10 cellular contexts compared by ENCODE assay signal in the genomic region with DNA sequence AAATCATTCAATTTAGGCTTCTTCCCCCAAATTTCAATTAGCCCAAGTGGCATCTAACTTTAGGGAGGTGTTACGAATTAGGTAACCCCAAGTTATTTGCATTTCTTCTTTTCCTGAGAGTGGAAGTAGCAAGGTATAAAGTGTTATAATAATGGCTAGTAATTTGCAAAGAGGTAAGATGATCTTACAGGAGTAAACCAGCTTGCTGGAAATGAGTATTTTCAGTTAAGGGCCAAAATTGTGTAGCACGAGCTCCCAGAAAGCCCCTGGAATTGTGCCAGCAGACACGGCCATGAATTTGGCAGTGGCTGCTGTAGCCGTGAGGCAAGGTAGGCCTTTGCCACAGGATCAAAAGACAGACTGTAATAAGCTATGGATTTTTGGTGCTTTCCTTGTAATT. TPM values are rescaled to one million over a fixed set of nuclear protein-coding genes. Genes with fewer than 3 reads are reported as not detected.
DNase-seq lines count a peak whose midpoint lies in the region; ATAC-seq, FAIRE-seq and TF ChIP-seq lines count a peak whose summit lies in the region.
"Had no signal": no experiment of that assay in that cellular context is flagged by ENCODE, and none has a peak within 500 bp of the region (broad histone marks: within the 10 kb centered on the region; RNA-seq: fewer than 3 reads in every experiment).

No MANE protein-coding gene starts in this region.

- H3K36me3 ChIP-seq in bronchial epithelial cell (ENCODE audit: control insufficient read depth, insufficient read depth, low read length) (no peaks in the 10 kb centered on the region), prostate gland (no peaks in the 10 kb centered on the region)

- no peak for FAIRE-seq in bronchial epithelial cell (lab: Jason Lieb, UNC)

- TF ChIP-seq CTCF in bronchial epithelial cell (IDR thresholded peaks at IDR 0.05; ENCODE audit: insufficient read depth, low read length, severe bottlenecking) (no peak), prostate gland (IDR thresholded peaks at IDR 0.05) (no peak)

- DNase-seq in NCI-H1436 (lab: John Stamatoyannopoulos, UW) (peak; percentile 26), bronchial epithelial cell (ENCODE audit: low read depth) (peak; percentile 44), prostate gland (ENCODE audit: low spot score) (peak; percentile 64)
- DNase-seq in stimulated activated CD4-positive, alpha-beta T cell treated with anti-CD3 and anti-CD28 coated beads, Interleukin-2, amount 100 ng/mL, for 24 hours = no peak
- DNase-seq in T-helper 2 cell treated with Interferon-gamma antibody and Interleukin-4, amounts not matched to agents 5 μg/mL and 100 μg/mL, for 36 hours (ENCODE audit: low spot score) = no peak
- DNase-seq: naive B cell had no signal

- intact Hi-C loops in prostate gland (cut with DNase I) = no loop called here

- H3K9me3 Mint-ChIP-seq in stimulated activated memory B cell treated with anti-CD40 and anti-IgM and Interleukin-4, amounts not matched to agents 10 μg/mL and 1 μg/mL and 100 μg/mL, for 72 hours = no peaks in the 10 kb centered on the region
- H3K9me3 Mint-ChIP-seq in T-helper 2 cell treated with Interferon-gamma antibody and Interleukin-4, amounts not matched to agents 5 μg/mL and 100 μg/mL, for 36 hours = peaks cover 7% of the 10 kb centered on the region
- H3K9me3 Mint-ChIP-seq: naive B cell had no signal

- no peaks in the 10 kb centered on the region for H3K27me3 Mint-ChIP-seq in stimulated activated memory B cell treated with anti-CD40 and anti-IgM and Interleukin-4, amounts not matched to agents 10 μg/mL and 1 μg/mL and 100 μg/mL, for 72 hours
- H3K27me3 Mint-ChIP-seq in T-helper 2 cell treated with Interferon-gamma antibody and Interleukin-4, amounts not matched to agents 5 μg/mL and 100 μg/mL, for 36 hours (ENCODE audit: low read depth) = no peaks in the 10 kb centered on the region
- H3K27me3 Mint-ChIP-seq: naive B cell had no signal

- no peak overlapping the region for H3K27ac Mint-ChIP-seq in stimulated activated memory B cell treated with anti-CD40 and anti-IgM and Interleukin-4, amounts not matched to agents 10 μg/mL and 1 μg/mL and 100 μg/mL, for 72 hours
- no peak overlapping the region for H3K27ac Mint-ChIP-seq in T-helper 2 cell treated with Interferon-gamma antibody and Interleukin-4, amounts not matched to agents 5 μg/mL and 100 μg/mL, for 36 hours

- H3K36me3 Mint-ChIP-seq in stimulated activated memory B cell treated with anti-CD40 and anti-IgM and Interleukin-4, amounts not matched to agents 10 μg/mL and 1 μg/mL and 100 μg/mL, for 72 hours = no peaks in the 10 kb centered on the region
- no peaks in the 10 kb centered on the region for H3K36me3 Mint-ChIP-seq in T-helper 2 cell treated with Interferon-gamma antibody and Interleukin-4, amounts not matched to agents 5 μg/mL and 100 μg/mL, for 36 hours (ENCODE audit: low read depth)
- H3K36me3 Mint-ChIP-seq: naive B cell had no signal

- H3K4me3 Mint-ChIP-seq in stimulated activated memory B cell treated with anti-CD40 and anti-IgM and Interleukin-4, amounts not matched to agents 10 μg/mL and 1 μg/mL and 100 μg/mL, for 72 hours = no peak overlapping the region
- no peak overlapping the region for H3K4me3 Mint-ChIP-seq in T-helper 2 cell treated with Interferon-gamma antibody and Interleukin-4, amounts not matched to agents 5 μg/mL and 100 μg/mL, for 36 hours
- H3K4me3 Mint-ChIP-seq: naive B cell had no signal

- H3K4me1 Mint-ChIP-seq in stimulated activated memory B cell treated with anti-CD40 and anti-IgM and Interleukin-4, amounts not matched to agents 10 μg/mL and 1 μg/mL and 100 μg/mL, for 72 hours = peaks cover 19% of the 10 kb centered on the region
- H3K4me1 Mint-ChIP-seq in T-helper 2 cell treated with Interferon-gamma antibody and Interleukin-4, amounts not matched to agents 5 μg/mL and 100 μg/mL, for 36 hours (ENCODE audit: low read depth) = no peaks in the 10 kb centered on the region

- H3K4me1 ChIP-seq in prostate gland (replicated peaks) = no peaks in the 10 kb centered on the region

- H3K4me3 ChIP-seq in bronchial epithelial cell (ENCODE audit: low read depth, low read length) = no peak overlapping the region
- H3K4me3 ChIP-seq in prostate gland = no peak overlapping the region
- H3K4me3 ChIP-seq: SK-N-MC had no signal

- ATAC-seq in GM21360 (IDR thresholded peaks at IDR 0.05; ENCODE audit: unreplicated experiment) = peak; percentile 62
- no peak for ATAC-seq in stimulated activated memory B cell treated with anti-CD40 and anti-IgM and Interleukin-4, amounts not matched to agents 10 μg/mL and 1 μg/mL and 100 μg/mL, for 72 hours
- ATAC-seq in HG03196 (IDR thresholded peaks at IDR 0.05; ENCODE audit: unreplicated experiment) = no peak

- WGBS in prostate gland = 26% methylated on average over 4 of the region's 4 CpGs

- TF ChIP-seq POLR2A in prostate gland (IDR thresholded peaks at IDR 0.05) = no peak

- peak overlapping the region in 1 of 2 donors; percentile 1 for H3K27ac ChIP-seq in prostate gland
- H3K27ac ChIP-seq: SK-N-MC had no signal

- H3K9me3 ChIP-seq in prostate gland = no peaks in the 10 kb centered on the region

- H3K27me3 ChIP-seq in bronchial epithelial cell (ENCODE audit: control insufficient read depth, insufficient read depth, low read length) (no peaks in the 10 kb centered on the region), prostate gland (replicated peaks; ENCODE audit: insufficient read depth) (no peaks in the 10 kb centered on the region)

RNA-seq across cellular contexts. Expression of a gene that starts 38.0 kb away (rescaled TPM):
- total RNA-seq in bronchial epithelial cell (10.3 and 12.3 TPM in 2 replicates), prostate gland (100 to 1,000 TPM; 117 to 149 TPM)

RNA-seq across cellular contexts. Expression of a gene that starts 44.7 kb away (rescaled TPM):
- under 0.01 TPM in 1 of 2 replicates, not detected in the other for total RNA-seq in bronchial epithelial cell
- total RNA-seq in prostate gland = 1 to 10 TPM in 1 of 2 donors, under 1 TPM in 1; 0.32 to 1.2 TPM

Comparison
In these comparisons a context has a peak if more than half of its experiments do, and no peak if none do; other contexts are left out.
1. DNase-seq: peak in NCI-H1436 (single experiment), bronchial epithelial cell (single experiment) and prostate gland (single experiment); none in stimulated activated CD4-positive, alpha-beta T cell treated with anti-CD3 and anti-CD28 coated beads, Interleukin-2, amount 100 ng/mL, for 24 hours (0 of 2) and T-helper 2 cell treated with Interferon-gamma antibody and Interleukin-4, amounts not matched to agents 5 μg/mL and 100 μg/mL, for 36 hours (single experiment).